In genomic region chr5:149228610-149229297, GRCh38 we compare ENCODE assay signal across 8 cellular contexts. TPM values are rescaled to one million over a fixed set of nuclear protein-coding genes. Genes with fewer than 3 reads are reported as not detected.
A peak's percentile ranks its signal among the peaks of the same experiment; 100 is the strongest.
DNase-seq lines count a peak whose midpoint lies in the region; ATAC-seq and TF ChIP-seq lines count a peak whose summit lies in the region.

No MANE protein-coding gene starts in this region.

- DNase-seq in 8988T (peak; percentile 46), SKM-1 (lab: John Stamatoyannopoulos, UW; ENCODE audit: unreplicated experiment) (peak; percentile 23), fibroblast of pulmonary artery (ENCODE audit: low read depth) (peak; percentile 94), osteocyte (ENCODE audit: extremely low spot score, unreplicated experiment) (no peak)

- no peaks in the 10 kb centered on the region for H3K36me3 Mint-ChIP-seq in osteocyte (ENCODE audit: unreplicated experiment)

- H3K36me3 ChIP-seq in HEK293 (ENCODE audit: control insufficient read depth in 2 of 2, insufficient read depth in 1 of 2, low read length in 2 of 2): no peaks in the 10 kb centered on the region

- POLR2A ChIA-PET in HEK293 (lab: Yijun Ruan, JAX): no interaction called here

- H3K4me3 ChIP-seq in HEK293 (ENCODE audit: low read depth, low read length) (no peak overlapping the region), fibroblast of pulmonary artery (replicated peaks; ENCODE audit: low read depth, low read length) (no peak overlapping the region)

- ATAC-seq in GM18870 (IDR thresholded peaks at IDR 0.05; ENCODE audit: unreplicated experiment) (no peak), HG02938 (IDR thresholded peaks at IDR 0.05; ENCODE audit: unreplicated experiment) (no peak), HG03097 (IDR thresholded peaks at IDR 0.05; ENCODE audit: low FRiP score, unreplicated experiment) (no peak)

- H3K4me3 Mint-ChIP-seq in osteocyte (ENCODE audit: unreplicated experiment): no peak overlapping the region

- no peak overlapping the region for H3K27ac Mint-ChIP-seq in osteocyte (ENCODE audit: unreplicated experiment)

- 0 out of 2 replicates have a peak, but pooled peaks cover 3% of the 10 kb centered on the region for H3K4me1 ChIP-seq in HEK293 (ENCODE audit: control insufficient read depth, insufficient read depth, low read length)

- H3K4me1 Mint-ChIP-seq in osteocyte (ENCODE audit: unreplicated experiment): peaks cover 7% of the 10 kb centered on the region

- H3K9me3 Mint-ChIP-seq in osteocyte (ENCODE audit: unreplicated experiment): no peaks in the 10 kb centered on the region

- H3K9me3 ChIP-seq in HEK293 (ENCODE audit: control insufficient read depth, insufficient read depth, low read depth, low read length): no peaks in the 10 kb centered on the region

- H3K27ac ChIP-seq in HEK293 (ENCODE audit: extremely low read depth, low read depth, low read length): no peak overlapping the region

- CTCF ChIA-PET in HEK293 (lab: Yijun Ruan, JAX): interaction anchor here (0.7 to 2.6 kb wide), 17 partner anchors 8 to 489 kb away, joined by 3 to 12 read pairs (median 4); partner anchors contain the start of gene ABLIM3

- peaks cover 8% of the 10 kb centered on the region for H3K27me3 Mint-ChIP-seq in osteocyte (ENCODE audit: unreplicated experiment)

- no peak for TF ChIP-seq CTCF in HEK293 (tag by site-specific recombination; IDR thresholded peaks at IDR 0.05)
- peak; percentile 84 for TF ChIP-seq CTCF in fibroblast of pulmonary artery (IDR thresholded peaks at IDR 0.05; ENCODE audit: low read length, missing control alignments)
- peak; percentile 69 for TF ChIP-seq CTCF in osteocyte (IDR thresholded peaks at IDR 0.05)

TF ChIP-seq in HEK293, 187 proteins besides CTCF, POLR2A, EP300 and RAD21:
- TF ChIP-seq TRIM28 (IDR thresholded peaks at IDR 0.05; ENCODE audit: borderline replicate concordance, low read length): 0 out of 2 replicates have a peak, but pooled peaks have one; percentile 22
- peak; percentile 86 for TF ChIP-seq REST (tag by site-specific recombination; IDR thresholded peaks at IDR 0.05)
- no peak for TF ChIP-seq ZNF549 (tag by site-specific recombination; IDR thresholded peaks at IDR 0.05)
- TF ChIP-seq ZBTB11 (tag by site-specific recombination; conservative IDR thresholded peaks at IDR 0.05; ENCODE audit: low read depth): peak; percentile 41; the same call in 1 of the 2 replicates
- TF ChIP-seq ZNF132 (tag by site-specific recombination; IDR thresholded peaks at IDR 0.05; ENCODE audit: borderline replicate concordance): no peak
- TF ChIP-seq ZNF654 (tag by site-specific recombination; IDR thresholded peaks at IDR 0.05; ENCODE audit: low read depth): 0 out of 2 replicates have a peak, but pooled peaks have one; percentile 21
- no peak for TF ChIP-seq SCRT1 (tag by site-specific recombination; IDR thresholded peaks at IDR 0.05; ENCODE audit: borderline replicate concordance)
- no peak for TF ChIP-seq ZNF626 (tag by site-specific recombination; IDR thresholded peaks at IDR 0.05)
- TF ChIP-seq MEIS1 (CRISPR knock-in tag; IDR thresholded peaks at IDR 0.05; ENCODE audit: borderline replicate concordance): no peak

RNA-seq across cellular contexts. Expression of gene AFAP1L1, which starts 42.9 kb away (rescaled TPM):
- 2.2 and 2.3 TPM in 2 replicates for total RNA-seq in osteocyte
